In the genomic region with DNA sequence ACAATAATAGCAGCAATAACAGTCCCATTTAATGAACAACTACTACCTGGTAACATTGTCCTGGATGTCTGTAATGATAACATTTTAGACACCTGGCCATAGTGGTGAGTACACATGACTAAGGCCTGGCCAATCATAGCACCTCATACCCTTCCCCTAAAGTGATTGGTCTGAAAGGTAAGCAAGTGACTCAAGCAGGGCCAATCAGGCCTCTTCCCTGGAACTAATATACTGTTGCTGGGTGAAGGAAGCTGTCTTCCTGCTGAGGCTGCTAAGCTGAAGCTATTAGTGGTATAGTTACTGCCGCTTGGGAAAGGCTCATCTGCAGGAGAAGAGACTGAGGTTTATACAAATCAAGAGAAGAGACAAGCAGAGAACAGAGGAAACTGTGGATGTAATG, we compare ENCODE assay signal across 1 cellular context.
TF ChIP-seq lines count a peak whose summit lies in the region.

No MANE protein-coding gene starts in this region.

TF ChIP-seq in GM23338, 12 proteins besides CTCF, POLR2A, EP300 and RAD21 (continued from another document):
- TF ChIP-seq, protein P1, sequence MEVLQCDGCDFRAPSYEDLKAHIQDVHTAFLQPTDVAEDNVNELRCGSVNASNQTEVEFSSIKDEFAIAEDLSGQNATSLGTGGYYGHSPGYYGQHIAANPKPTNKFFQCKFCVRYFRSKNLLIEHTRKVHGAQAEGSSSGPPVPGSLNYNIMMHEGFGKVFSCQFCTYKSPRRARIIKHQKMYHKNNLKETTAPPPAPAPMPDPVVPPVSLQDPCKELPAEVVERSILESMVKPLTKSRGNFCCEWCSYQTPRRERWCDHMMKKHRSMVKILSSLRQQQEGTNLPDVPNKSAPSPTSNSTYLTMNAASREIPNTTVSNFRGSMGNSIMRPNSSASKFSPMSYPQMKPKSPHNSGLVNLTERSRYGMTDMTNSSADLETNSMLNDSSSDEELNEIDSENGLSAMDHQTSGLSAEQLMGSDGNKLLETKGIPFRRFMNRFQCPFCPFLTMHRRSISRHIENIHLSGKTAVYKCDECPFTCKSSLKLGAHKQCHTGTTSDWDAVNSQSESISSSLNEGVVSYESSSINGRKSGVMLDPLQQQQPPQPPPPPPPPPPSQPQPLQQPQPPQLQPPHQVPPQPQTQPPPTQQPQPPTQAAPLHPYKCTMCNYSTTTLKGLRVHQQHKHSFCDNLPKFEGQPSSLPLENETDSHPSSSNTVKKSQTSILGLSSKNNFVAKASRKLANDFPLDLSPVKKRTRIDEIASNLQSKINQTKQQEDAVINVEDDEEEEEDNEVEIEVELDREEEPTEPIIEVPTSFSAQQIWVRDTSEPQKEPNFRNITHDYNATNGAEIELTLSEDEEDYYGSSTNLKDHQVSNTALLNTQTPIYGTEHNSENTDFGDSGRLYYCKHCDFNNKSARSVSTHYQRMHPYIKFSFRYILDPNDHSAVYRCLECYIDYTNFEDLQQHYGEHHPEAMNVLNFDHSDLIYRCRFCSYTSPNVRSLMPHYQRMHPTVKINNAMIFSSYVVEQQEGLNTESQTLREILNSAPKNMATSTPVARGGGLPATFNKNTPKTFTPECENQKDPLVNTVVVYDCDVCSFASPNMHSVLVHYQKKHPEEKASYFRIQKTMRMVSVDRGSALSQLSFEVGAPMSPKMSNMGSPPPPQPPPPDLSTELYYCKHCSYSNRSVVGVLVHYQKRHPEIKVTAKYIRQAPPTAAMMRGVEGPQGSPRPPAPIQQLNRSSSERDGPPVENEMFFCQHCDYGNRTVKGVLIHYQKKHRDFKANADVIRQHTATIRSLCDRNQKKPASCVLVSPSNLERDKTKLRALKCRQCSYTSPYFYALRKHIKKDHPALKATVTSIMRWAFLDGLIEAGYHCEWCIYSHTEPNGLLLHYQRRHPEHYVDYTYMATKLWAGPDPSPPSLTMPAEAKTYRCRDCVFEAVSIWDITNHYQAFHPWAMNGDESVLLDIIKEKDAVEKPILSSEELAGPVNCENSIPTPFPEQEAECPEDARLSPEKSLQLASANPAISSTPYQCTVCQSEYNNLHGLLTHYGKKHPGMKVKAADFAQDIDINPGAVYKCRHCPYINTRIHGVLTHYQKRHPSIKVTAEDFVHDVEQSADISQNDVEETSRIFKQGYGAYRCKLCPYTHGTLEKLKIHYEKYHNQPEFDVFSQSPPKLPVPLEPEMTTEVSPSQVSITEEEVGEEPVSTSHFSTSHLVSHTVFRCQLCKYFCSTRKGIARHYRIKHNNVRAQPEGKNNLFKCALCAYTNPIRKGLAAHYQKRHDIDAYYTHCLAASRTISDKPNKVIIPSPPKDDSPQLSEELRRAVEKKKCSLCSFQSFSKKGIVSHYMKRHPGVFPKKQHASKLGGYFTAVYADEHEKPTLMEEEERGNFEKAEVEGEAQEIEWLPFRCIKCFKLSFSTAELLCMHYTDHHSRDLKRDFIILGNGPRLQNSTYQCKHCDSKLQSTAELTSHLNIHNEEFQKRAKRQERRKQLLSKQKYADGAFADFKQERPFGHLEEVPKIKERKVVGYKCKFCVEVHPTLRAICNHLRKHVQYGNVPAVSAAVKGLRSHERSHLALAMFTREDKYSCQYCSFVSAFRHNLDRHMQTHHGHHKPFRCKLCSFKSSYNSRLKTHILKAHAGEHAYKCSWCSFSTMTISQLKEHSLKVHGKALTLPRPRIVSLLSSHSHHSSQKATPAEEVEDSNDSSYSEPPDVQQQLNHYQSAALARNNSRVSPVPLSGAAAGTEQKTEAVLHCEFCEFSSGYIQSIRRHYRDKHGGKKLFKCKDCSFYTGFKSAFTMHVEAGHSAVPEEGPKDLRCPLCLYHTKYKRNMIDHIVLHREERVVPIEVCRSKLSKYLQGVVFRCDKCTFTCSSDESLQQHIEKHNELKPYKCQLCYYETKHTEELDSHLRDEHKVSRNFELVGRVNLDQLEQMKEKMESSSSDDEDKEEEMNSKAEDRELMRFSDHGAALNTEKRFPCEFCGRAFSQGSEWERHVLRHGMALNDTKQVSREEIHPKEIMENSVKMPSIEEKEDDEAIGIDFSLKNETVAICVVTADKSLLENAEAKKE (CRISPR knock-in tag; IDR thresholded peaks at IDR 0.05) = no peak
- TF ChIP-seq STAT1 (IDR thresholded peaks at IDR 0.05; ENCODE audit: unreplicated experiment) = no peak
- TF ChIP-seq CREB1 (CRISPR knock-in tag; IDR thresholded peaks at IDR 0.05; ENCODE audit: low read depth) = no peak
- TF ChIP-seq ZNF331 (CRISPR knock-in tag; IDR thresholded peaks at IDR 0.05; ENCODE audit: low read depth) = no peak
- no peak for TF ChIP-seq NANOG (IDR thresholded peaks at IDR 0.05; ENCODE audit: borderline replicate concordance)
- no peak for TF ChIP-seq JUNB (IDR thresholded peaks at IDR 0.05; ENCODE audit: unreplicated experiment)
- TF ChIP-seq, protein P2, sequence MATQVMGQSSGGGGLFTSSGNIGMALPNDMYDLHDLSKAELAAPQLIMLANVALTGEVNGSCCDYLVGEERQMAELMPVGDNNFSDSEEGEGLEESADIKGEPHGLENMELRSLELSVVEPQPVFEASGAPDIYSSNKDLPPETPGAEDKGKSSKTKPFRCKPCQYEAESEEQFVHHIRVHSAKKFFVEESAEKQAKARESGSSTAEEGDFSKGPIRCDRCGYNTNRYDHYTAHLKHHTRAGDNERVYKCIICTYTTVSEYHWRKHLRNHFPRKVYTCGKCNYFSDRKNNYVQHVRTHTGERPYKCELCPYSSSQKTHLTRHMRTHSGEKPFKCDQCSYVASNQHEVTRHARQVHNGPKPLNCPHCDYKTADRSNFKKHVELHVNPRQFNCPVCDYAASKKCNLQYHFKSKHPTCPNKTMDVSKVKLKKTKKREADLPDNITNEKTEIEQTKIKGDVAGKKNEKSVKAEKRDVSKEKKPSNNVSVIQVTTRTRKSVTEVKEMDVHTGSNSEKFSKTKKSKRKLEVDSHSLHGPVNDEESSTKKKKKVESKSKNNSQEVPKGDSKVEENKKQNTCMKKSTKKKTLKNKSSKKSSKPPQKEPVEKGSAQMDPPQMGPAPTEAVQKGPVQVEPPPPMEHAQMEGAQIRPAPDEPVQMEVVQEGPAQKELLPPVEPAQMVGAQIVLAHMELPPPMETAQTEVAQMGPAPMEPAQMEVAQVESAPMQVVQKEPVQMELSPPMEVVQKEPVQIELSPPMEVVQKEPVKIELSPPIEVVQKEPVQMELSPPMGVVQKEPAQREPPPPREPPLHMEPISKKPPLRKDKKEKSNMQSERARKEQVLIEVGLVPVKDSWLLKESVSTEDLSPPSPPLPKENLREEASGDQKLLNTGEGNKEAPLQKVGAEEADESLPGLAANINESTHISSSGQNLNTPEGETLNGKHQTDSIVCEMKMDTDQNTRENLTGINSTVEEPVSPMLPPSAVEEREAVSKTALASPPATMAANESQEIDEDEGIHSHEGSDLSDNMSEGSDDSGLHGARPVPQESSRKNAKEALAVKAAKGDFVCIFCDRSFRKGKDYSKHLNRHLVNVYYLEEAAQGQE (IDR thresholded peaks at IDR 0.05; ENCODE audit: unreplicated experiment) = no peak
- TF ChIP-seq, protein P3, sequence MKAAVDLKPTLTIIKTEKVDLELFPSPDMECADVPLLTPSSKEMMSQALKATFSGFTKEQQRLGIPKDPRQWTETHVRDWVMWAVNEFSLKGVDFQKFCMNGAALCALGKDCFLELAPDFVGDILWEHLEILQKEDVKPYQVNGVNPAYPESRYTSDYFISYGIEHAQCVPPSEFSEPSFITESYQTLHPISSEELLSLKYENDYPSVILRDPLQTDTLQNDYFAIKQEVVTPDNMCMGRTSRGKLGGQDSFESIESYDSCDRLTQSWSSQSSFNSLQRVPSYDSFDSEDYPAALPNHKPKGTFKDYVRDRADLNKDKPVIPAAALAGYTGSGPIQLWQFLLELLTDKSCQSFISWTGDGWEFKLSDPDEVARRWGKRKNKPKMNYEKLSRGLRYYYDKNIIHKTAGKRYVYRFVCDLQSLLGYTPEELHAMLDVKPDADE (IDR thresholded peaks at IDR 0.05) = no peak
- no peak for TF ChIP-seq EZH2phosphoT487 (IDR thresholded peaks at IDR 0.05; ENCODE audit: unreplicated experiment)
- TF ChIP-seq POLR2AphosphoS5 (IDR thresholded peaks at IDR 0.05; ENCODE audit: low read depth) = no peak
- TF ChIP-seq ZNF114 (CRISPR knock-in tag; IDR thresholded peaks at IDR 0.05) = no peak
